ENCODE assay signal across 20 cellular contexts in genomic region chr7:131471605-131472004, GRCh38.
DNase-seq lines count a peak whose midpoint lies in the region; ATAC-seq and TF ChIP-seq lines count a peak whose summit lies in the region.
"Had no signal": no experiment of that assay in that cellular context is flagged by ENCODE, and none has a peak within 500 bp of the region (broad histone marks: within the 10 kb centered on the region; RNA-seq: fewer than 3 reads in every experiment).

No MANE protein-coding gene starts in this region.

- peak overlapping the region; percentile 48 for H3K9ac ChIP-seq in adipocyte (ENCODE audit: low read length)

- no peaks in the 10 kb centered on the region for H3K9me3 ChIP-seq in adipocyte (ENCODE audit: control insufficient read depth, low read length)
- H3K9me3 ChIP-seq in psoas muscle = no peaks in the 10 kb centered on the region
- H3K9me3 ChIP-seq: stomach, upper lobe of left lung had no signal

- H3K36me3 ChIP-seq in adipocyte (ENCODE audit: control insufficient read depth, insufficient read depth, low read length, severe bottlenecking) = peaks cover 88% of the 10 kb centered on the region
- H3K36me3 ChIP-seq in psoas muscle (ENCODE audit: insufficient read depth in 1 of 2, low read depth in 1 of 2) = peaks cover 2 to 80% of the 10 kb centered on the region in 2 donors

- DNase-seq in DMS153 (lab: John Stamatoyannopoulos, UW) = peak; percentile 5
- DNase-seq in DMS153 treated with DMSO at 0.1 percent for 48 hours (lab: John Stamatoyannopoulos, UW; ENCODE audit: unreplicated experiment) = no peak
- peak; percentile 85 for DNase-seq in NCI-H2107 treated with DMSO at 0.1 percent for 48 hours (lab: John Stamatoyannopoulos, UW; ENCODE audit: unreplicated experiment)
- DNase-seq in adipocyte (ENCODE audit: low read depth) = no peak
- DNase-seq in psoas muscle = peak in 1 of 2 donors; percentile 19
- no peak for DNase-seq in ACHN
- DNase-seq in NCI-H510A (lab: John Stamatoyannopoulos, UW) = no peak
- DNase-seq in midbrain (lab: John Stamatoyannopoulos, UW) = no peak
- DNase-seq: activated B cell treated with CpG ODN at 0.5 μM for 24 hours; activated CD4-positive, alpha-beta memory T cell treated with anti-CD3 and anti-CD28 coated beads for 36 hours; activated T-cell treated with anti-CD3 and anti-CD28 coated beads for 4 hours; AML-193; amniotic stem cell; caudate nucleus; dermis blood vessel endothelial cell; NCI-H1105; NCI-H510A treated with DMSO at 0.1 percent for 48 hours; stomach; upper lobe of left lung had no signal

- no peak for TF ChIP-seq CTCF in psoas muscle (IDR thresholded peaks at IDR 0.05)

- intact Hi-C loops in psoas muscle (cut with DNase I) = no loop called here

- in situ Hi-C loops in ACHN (cut with HindIII; ENCODE audit: low pct_ligation_motif_present, low pct_unique_long_range_greater_than_20kb, low sequenced_read_pairs) = no loop called here

- 57 to 59% (median 58%) methylated on average over 4 of the region's 4 CpGs for WGBS in psoas muscle, 3 donors

- peak; percentile 72 to 84 (median 82) for ATAC-seq in psoas muscle

- H3K4me3 ChIP-seq in adipocyte (ENCODE audit: low read length) (no peak overlapping the region), psoas muscle (no peak overlapping the region)
- H3K4me3 ChIP-seq: stomach, upper lobe of left lung had no signal

- H3K4me1 ChIP-seq in adipocyte (ENCODE audit: control insufficient read depth, insufficient read depth, low read length) (peaks cover 10% of the 10 kb centered on the region), psoas muscle (no peaks in the 10 kb centered on the region)
- H3K4me1 ChIP-seq: upper lobe of left lung had no signal

- no peaks in the 10 kb centered on the region for H3K27me3 ChIP-seq in adipocyte (replicated peaks; ENCODE audit: control insufficient read depth, insufficient read depth, low read length)
- H3K27me3 ChIP-seq in psoas muscle (ENCODE audit: insufficient read depth in 3 of 3, low read length in 2 of 3) = no peaks in the 10 kb centered on the region
- H3K27me3 ChIP-seq: stomach, upper lobe of left lung had no signal

- peak overlapping the region; percentile 19 for H3K27ac ChIP-seq in psoas muscle
- H3K27ac ChIP-seq: 22Rv1, upper lobe of left lung had no signal

Comparison
In these comparisons a context has a peak if more than half of its experiments do, and no peak if none do; other contexts are left out.
1. DNase-seq: peak in DMS153 (single experiment) and NCI-H2107 treated with DMSO at 0.1 percent for 48 hours (single experiment); none in DMS153 treated with DMSO at 0.1 percent for 48 hours (single experiment), adipocyte (single experiment), ACHN (single experiment), NCI-H510A (single experiment) and midbrain (single experiment).